In genomic region chr7:108002726-108003590, GRCh38 we compare ENCODE assay signal across 8 cellular contexts. TPM values are rescaled to one million over a fixed set of nuclear protein-coding genes. Genes with fewer than 3 reads are reported as not detected.
DNase-seq lines count a peak whose midpoint lies in the region; FAIRE-seq and TF ChIP-seq lines count a peak whose summit lies in the region.

TSS of gene LAMB1 (minus strand) at chr7:108003161. CDS start at chr7:108002885, 276 bp downstream.

- intact Hi-C loops in left ventricle myocardium inferior (cut with micrococcal nuclease) (no loop called here), posterior vena cava (cut with DNase I) (no loop called here), OCI-LY7 (cut with micrococcal nuclease; ENCODE audit: unreplicated experiment) (no loop called here)

- no peaks in the 10 kb centered on the region for H3K9me2 ChIP-seq in OCI-LY7 (ENCODE audit: insufficient read depth, low read length)

- peaks cover 16% of the 10 kb centered on the region for H3K27me3 Mint-ChIP-seq in astrocyte (ENCODE audit: low read depth, unreplicated experiment)

- H3K9me3 ChIP-seq in astrocyte (ENCODE audit: insufficient read depth, low read depth, low read length) (no peaks in the 10 kb centered on the region), left ventricle myocardium inferior (replicated peaks) (no peaks in the 10 kb centered on the region), OCI-LY7 (ENCODE audit: low read length) (no peaks in the 10 kb centered on the region)

- H3K9me3 Mint-ChIP-seq in astrocyte (ENCODE audit: unreplicated experiment), result peaks cover 2% of the 10 kb centered on the region

- peak within 1 kb of the TSS; percentile 95 for H3K9ac ChIP-seq in astrocyte (ENCODE audit: low read length)

- peaks cover 44% of the 10 kb centered on the region for H3K4me1 ChIP-seq in astrocyte (ENCODE audit: insufficient read depth, low read length)
- H3K4me1 ChIP-seq in left ventricle myocardium inferior, result peaks cover 73% of the 10 kb centered on the region
- H3K4me1 ChIP-seq in OCI-LY7 (ENCODE audit: insufficient read depth, low read length, poor library complexity, severe bottlenecking), result no peaks in the 10 kb centered on the region

- CTCF ChIA-PET in OCI-LY7 (lab: Charles Lee; ENCODE audit: unreplicated experiment), result no interaction called here

- peaks cover 23% of the 10 kb centered on the region for H3K4me1 Mint-ChIP-seq in astrocyte (ENCODE audit: low read depth, unreplicated experiment)

- POLR2A ChIA-PET in OCI-LY7 (lab: Charles Lee), result no interaction called here

- no peak for FAIRE-seq in astrocyte (lab: Jason Lieb, UNC)

- DNase-seq in NCI-H1436 (lab: John Stamatoyannopoulos, UW) (peak; percentile 38), NCI-H1436 treated with DMSO at 0.1 percent for 48 hours (lab: John Stamatoyannopoulos, UW) (no peak), NCI-H2227 treated with DMSO at 0.1 percent for 48 hours (lab: John Stamatoyannopoulos, UW) (peak; percentile 75), astrocyte (ENCODE audit: low read depth) (peak; percentile 72), left ventricle myocardium inferior (peak; percentile 86), posterior vena cava (ENCODE audit: low spot score) (peak; percentile 90), OCI-LY7 (ENCODE audit: low spot score) (no peak), NCI-H2029 treated with DMSO at 0.1 percent for 48 hours (lab: John Stamatoyannopoulos, UW) (no peak)

- H3K4me2 ChIP-seq in astrocyte (ENCODE audit: low read length), result peak within 1 kb of the TSS; percentile 95
- H3K4me2 ChIP-seq in OCI-LY7 (ENCODE audit: low read length), result no peak within 1 kb of the TSS

- no peaks in the 10 kb centered on the region for H3K27me3 ChIP-seq in astrocyte (ENCODE audit: insufficient read depth, low read length)
- peaks cover 5% of the 10 kb centered on the region for H3K27me3 ChIP-seq in left ventricle myocardium inferior (ENCODE audit: low read depth)

- peaks cover 10% of the 10 kb centered on the region for H3K36me3 Mint-ChIP-seq in astrocyte (ENCODE audit: low read depth, unreplicated experiment)

- H3K36me3 ChIP-seq in astrocyte (ENCODE audit: insufficient read depth, low read length) (peaks cover 23% of the 10 kb centered on the region), left ventricle myocardium inferior (peaks cover 7% of the 10 kb centered on the region), OCI-LY7 (ENCODE audit: insufficient read depth, low read length) (no peaks in the 10 kb centered on the region)

- TF ChIP-seq CTCF in astrocyte (IDR thresholded peaks at IDR 0.05; ENCODE audit: insufficient read depth, low read depth, low read length) (no peak), left ventricle myocardium inferior (IDR thresholded peaks at IDR 0.05; ENCODE audit: borderline replicate concordance) (no peak), OCI-LY7 (conservative IDR thresholded peaks at IDR 0.05; ENCODE audit: low read length) (no peak)

- peak within 1 kb of the TSS; percentile 98 for H3K4me3 Mint-ChIP-seq in astrocyte (ENCODE audit: unreplicated experiment)

- H3K27ac Mint-ChIP-seq in astrocyte (ENCODE audit: unreplicated experiment), result peak within 1 kb of the TSS; percentile 80

- H3K27ac ChIP-seq in astrocyte (ENCODE audit: low read depth, low read length) (peak within 1 kb of the TSS; percentile 91), left ventricle myocardium inferior (replicated peaks) (peak within 1 kb of the TSS; percentile 87), OCI-LY7 (ENCODE audit: low read depth, low read length, poor library complexity, severe bottlenecking) (no peak within 1 kb of the TSS)

- H3K4me3 ChIP-seq in astrocyte (ENCODE audit: insufficient read depth, low read depth, low read length), result peak within 1 kb of the TSS; percentile 90
- peak within 1 kb of the TSS; percentile 81 for H3K4me3 ChIP-seq in left ventricle myocardium inferior
- no peak within 1 kb of the TSS for H3K4me3 ChIP-seq in OCI-LY7 (ENCODE audit: low read depth, low read length, poor library complexity, severe bottlenecking)

- H3K79me2 ChIP-seq in astrocyte (ENCODE audit: insufficient read depth, low read length), result peaks cover 49% of the 10 kb centered on the region
- no peaks in the 10 kb centered on the region for H3K79me2 ChIP-seq in OCI-LY7 (ENCODE audit: insufficient read depth, low read depth, low read length)

- BruUV-seq in OCI-LY7 (replicated peaks; lab: Mats Ljungman, UMichigan), result no TSS peak

- peaks cover 13% of the 10 kb centered on the region for H4K20me1 ChIP-seq in astrocyte (ENCODE audit: insufficient read depth, low read length)
- no peaks in the 10 kb centered on the region for H4K20me1 ChIP-seq in OCI-LY7 (ENCODE audit: insufficient read depth, low read length)

- H2AFZ ChIP-seq in astrocyte (ENCODE audit: low read depth, low read length), result peak within 1 kb of the TSS; percentile 64
- no peak within 1 kb of the TSS for H2AFZ ChIP-seq in OCI-LY7 (ENCODE audit: low read length)

RNA-seq across cellular contexts. Expression of gene LAMB1, which starts in this region (rescaled TPM):
- total RNA-seq in astrocyte (403 and 411 TPM in 2 replicates), left ventricle myocardium inferior (60.0 TPM), posterior vena cava (100 to 1,000 TPM; 109 to 176 TPM), OCI-LY7 (2022) (0.17 TPM in 1 of 2 replicates, not detected in the other)
- not detected in 2 replicates for total RNA-seq in OCI-LY7 (2014; rRNA removed; shearing (Covaris generic))

Comparison
In these comparisons a context has a peak if more than half of its experiments do, and no peak if none do; other contexts are left out.
1. RNA of gene LAMB1 (total RNA-seq): 403 to 411 TPM in astrocyte, 109 to 176 TPM in posterior vena cava and 60.0 TPM in left ventricle myocardium inferior (single experiment); 0.17 TPM in OCI-LY7; every median in the first group is over 10 times any median in the second.
2. DNase-seq: peak in NCI-H1436 (single experiment), NCI-H2227 treated with DMSO at 0.1 percent for 48 hours (single experiment), astrocyte (single experiment), left ventricle myocardium inferior (single experiment) and posterior vena cava (single experiment); none in NCI-H1436 treated with DMSO at 0.1 percent for 48 hours (single experiment), OCI-LY7 (single experiment) and NCI-H2029 treated with DMSO at 0.1 percent for 48 hours (single experiment).